ENCODE assay signal across 11 cellular contexts in the genomic region with DNA sequence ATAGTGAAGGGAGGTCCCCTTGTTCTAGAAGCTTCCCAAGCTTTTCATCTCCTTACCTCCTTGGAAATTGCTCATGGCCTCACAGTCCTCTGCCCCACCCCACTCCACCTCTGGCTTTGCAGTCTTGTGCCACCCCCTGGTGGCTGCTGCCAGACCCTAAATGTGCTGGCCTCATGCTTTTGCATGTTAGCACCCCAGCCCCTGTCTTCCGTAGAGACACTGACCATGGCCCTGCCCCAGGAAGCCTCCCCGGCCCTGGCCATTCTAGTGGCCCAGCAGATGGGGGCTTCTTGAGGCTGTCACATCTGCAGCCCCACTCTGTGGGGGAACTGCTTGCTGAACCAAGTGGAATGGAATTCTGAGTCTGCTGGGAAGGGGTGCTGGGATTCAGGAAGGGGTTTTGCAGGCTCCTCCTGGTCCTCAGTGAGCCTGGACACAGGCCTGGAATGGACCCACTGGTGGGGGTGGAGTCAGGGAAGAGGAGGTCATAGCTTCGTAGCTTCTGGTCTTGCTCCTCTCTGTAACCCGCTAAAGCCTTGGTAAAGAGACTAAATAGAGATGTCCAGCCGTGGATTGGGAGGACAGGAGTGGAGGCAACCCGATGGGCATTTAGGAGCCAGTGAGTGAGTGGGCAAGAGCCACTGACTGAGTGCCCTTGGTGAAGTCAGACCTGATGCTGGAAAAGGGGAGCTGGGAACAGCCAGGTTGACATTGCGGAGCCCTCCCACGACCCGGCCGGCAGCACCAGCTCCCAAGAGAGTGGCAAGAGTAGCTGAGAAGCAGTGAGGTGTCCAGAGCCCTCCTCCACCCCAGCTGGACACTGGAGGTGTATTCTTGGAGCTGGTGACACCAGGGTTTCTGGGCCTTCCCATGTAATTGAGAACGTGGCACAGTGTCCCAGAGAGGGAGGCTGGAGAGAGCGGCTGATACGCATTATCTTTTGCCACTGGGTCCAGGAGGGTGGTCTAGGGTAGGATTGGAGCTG. TPM values are rescaled to one million over a fixed set of nuclear protein-coding genes. Genes with fewer than 3 reads are reported as not detected.
A peak's percentile ranks its signal among the peaks of the same experiment; 100 is the strongest.
DNase-seq lines count a peak whose midpoint lies in the region; ATAC-seq and TF ChIP-seq lines count a peak whose summit lies in the region.
"Had no signal": no experiment of that assay in that cellular context is flagged by ENCODE, and none has a peak within 500 bp of the region (broad histone marks: within the 10 kb centered on the region; RNA-seq: fewer than 3 reads in every experiment).

No MANE protein-coding gene starts in this region.

- H3F3A ChIP-seq in MM.1S (ENCODE audit: insufficient read depth, low read length): no peaks in the 10 kb centered on the region

- no peak overlapping the region for H2AFZ ChIP-seq in MM.1S (ENCODE audit: low read length)

- TF ChIP-seq CTCF in cardiac muscle cell (IDR thresholded peaks at IDR 0.05; ENCODE audit: low read depth, low read length) (peak; percentile 13), MM.1S (IDR thresholded peaks at IDR 0.05; ENCODE audit: low read length) (peak; percentile 37), upper lobe of right lung (IDR thresholded peaks at IDR 0.05) (no peak)

- DNase-seq in cardiac muscle cell (ENCODE audit: low read depth in 1 of 2, low spot score in 1 of 2) (no peak), Right ventricle myocardium inferior (ENCODE audit: missing footprints) (no peak), MM.1S (peak; percentile 19), cerebellar cortex (ENCODE audit: low spot score) (peak; percentile 4), upper lobe of right lung (peak; percentile 49), epidermal melanocyte (ENCODE audit: insufficient read length, low spot score) (no peak), NCI-H226 (no peak)
- no peak for DNase-seq in stimulated activated naive CD4-positive, alpha-beta T cell treated with Interleukin-2 at 50 U/mL for 16 hours (lab: John Stamatoyannopoulos, UW)
- DNase-seq: naive B cell had no signal

- H3K79me2 ChIP-seq in MM.1S (ENCODE audit: low read length): no peaks in the 10 kb centered on the region

- H3K9me2 ChIP-seq in MM.1S (replicated peaks; ENCODE audit: insufficient read depth, low read length): no peaks in the 10 kb centered on the region

- H3K4me3 ChIP-seq in cardiac muscle cell (no peak overlapping the region), MM.1S (ENCODE audit: low read length) (no peak overlapping the region), upper lobe of right lung (no peak overlapping the region)
- H3K4me3 ChIP-seq: tibial artery had no signal

- no peak overlapping the region for H3K9ac ChIP-seq in MM.1S (ENCODE audit: low read length)

- H3K4me1 ChIP-seq in cardiac muscle cell (ENCODE audit: low read depth): no peaks in the 10 kb centered on the region
- no peaks in the 10 kb centered on the region for H3K4me1 ChIP-seq in MM.1S (ENCODE audit: low read length)
- H3K4me1 ChIP-seq in upper lobe of right lung: no peaks in the 10 kb centered on the region
- H3K4me1 ChIP-seq: tibial artery had no signal

- intact Hi-C loops in Right ventricle myocardium inferior (cut with DNase I) (no loop called here), upper lobe of right lung (cut with DNase I) (no loop called here)

- H3K36me3 ChIP-seq in cardiac muscle cell (no peaks in the 10 kb centered on the region), MM.1S (replicated peaks; ENCODE audit: insufficient read depth, low read length) (no peaks in the 10 kb centered on the region), upper lobe of right lung (no peaks in the 10 kb centered on the region)
- H3K36me3 ChIP-seq: tibial artery had no signal

- ATAC-seq in Right ventricle myocardium inferior (no peak), upper lobe of right lung (no peak)

- no peaks in the 10 kb centered on the region for H4K20me1 ChIP-seq in MM.1S (ENCODE audit: insufficient read depth, low read length)

- H3K9me3 ChIP-seq in cardiac muscle cell (ENCODE audit: low read depth) (no peaks in the 10 kb centered on the region), MM.1S (replicated peaks; ENCODE audit: insufficient read depth, low read length) (no peaks in the 10 kb centered on the region), upper lobe of right lung (no peaks in the 10 kb centered on the region)
- H3K9me3 ChIP-seq: tibial artery had no signal

- H3K27ac ChIP-seq in cardiac muscle cell (no peak overlapping the region), MM.1S (ENCODE audit: low read length) (no peak overlapping the region), upper lobe of right lung (no peak overlapping the region)
- H3K27ac ChIP-seq: tibial artery had no signal

- H3K27me3 ChIP-seq in cardiac muscle cell (no peaks in the 10 kb centered on the region), MM.1S (replicated peaks; ENCODE audit: insufficient read depth, low read length) (no peaks in the 10 kb centered on the region), upper lobe of right lung (no peaks in the 10 kb centered on the region)

- no peak overlapping the region for H3K4me2 ChIP-seq in MM.1S (ENCODE audit: low read depth, low read length)

RNA-seq across cellular contexts. Expression of a gene that starts 20.9 kb away (rescaled TPM):
- total RNA-seq in cardiac muscle cell: not detected in 2 replicates
- not detected in 2 replicates for polyA plus RNA-seq in cardiac muscle cell
- total RNA-seq in Right ventricle myocardium inferior: 33.8 TPM
- 255 TPM for total RNA-seq in upper lobe of right lung
- total RNA-seq: T-helper 1 cell treated with Interleukin-12 subunit alpha and Interleukin-12 subunit beta and Interleukin-4 antibody, amounts not matched to agents 30 ng/mL and 1 ng/mL, for 36 hours had no signal

Comparison
In these comparisons a context has a peak if more than half of its experiments do, and no peak if none do; other contexts are left out.
1. RNA of a gene that starts 20.9 kb away (total RNA-seq): 255 TPM in upper lobe of right lung (single experiment) and 33.8 TPM in Right ventricle myocardium inferior (single experiment); not detected in cardiac muscle cell; every median in the first group is over 10 times any median in the second.
2. DNase-seq: peak in MM.1S (single experiment), cerebellar cortex (single experiment) and upper lobe of right lung (single experiment); none in cardiac muscle cell (0 of 2), Right ventricle myocardium inferior (single experiment), stimulated activated naive CD4-positive, alpha-beta T cell treated with Interleukin-2 at 50 U/mL for 16 hours (single experiment), epidermal melanocyte (single experiment) and NCI-H226 (single experiment).